In genomic region chr17:3722716-3723115, GRCh38 we compare ENCODE assay signal across 8 cellular contexts. TPM values are rescaled to one million over a fixed set of nuclear protein-coding genes. Genes with fewer than 3 reads are reported as not detected.
DNase-seq lines count a peak whose midpoint lies in the region; ATAC-seq, FAIRE-seq and TF ChIP-seq lines count a peak whose summit lies in the region.

No MANE protein-coding gene starts in this region.

- TF ChIP-seq CTCF in DOHH2 (IDR thresholded peaks at IDR 0.05; ENCODE audit: low read depth, low read length, poor library complexity, severe bottlenecking) = no peak
- no peak for TF ChIP-seq CTCF in Peyer's patch (IDR thresholded peaks at IDR 0.05)
- TF ChIP-seq CTCF in parathyroid adenoma (IDR thresholded peaks at IDR 0.05) = no peak

- H3K9ac ChIP-seq in parathyroid adenoma = no peak overlapping the region

- FAIRE-seq in H54 (lab: Jason Lieb, UNC) = no peak

- H3K4me2 ChIP-seq in DOHH2 (ENCODE audit: low read length) (peak overlapping the region; percentile 93), parathyroid adenoma (ENCODE audit: low read length) (peak overlapping the region; percentile 84)

- H3K79me2 ChIP-seq in DOHH2 (ENCODE audit: control insufficient read depth, low read length) = peaks cover 73% of the 10 kb centered on the region
- peaks cover 10% of the 10 kb centered on the region for H3K79me2 ChIP-seq in parathyroid adenoma

- 25 to 29% methylated on average over 6 of the region's 6 CpGs for WGBS in esophagus, 2 donors

- peaks cover 79% of the 10 kb centered on the region for H3K36me3 ChIP-seq in DOHH2 (ENCODE audit: control insufficient read depth, low read length)
- peaks cover 0 to 13% (median 0%) of the 10 kb centered on the region in 3 donors for H3K36me3 ChIP-seq in Peyer's patch
- no peaks in the 10 kb centered on the region for H3K36me3 ChIP-seq in esophagus (ENCODE audit: control insufficient read depth in 2 of 2, insufficient read depth in 2 of 2, low read length in 1 of 2)
- no peaks in the 10 kb centered on the region for H3K36me3 ChIP-seq in parathyroid adenoma (ENCODE audit: control insufficient read depth, insufficient read depth, low read length)

- H3K4me1 ChIP-seq in DOHH2 (ENCODE audit: control insufficient read depth, low read length) = peaks cover 62% of the 10 kb centered on the region
- H3K4me1 ChIP-seq in Peyer's patch = peaks cover 0 to 34% (median 17%) of the 10 kb centered on the region in 4 donors
- peaks cover 0 to 7% of the 10 kb centered on the region in 2 donors for H3K4me1 ChIP-seq in esophagus (ENCODE audit: control insufficient read depth in 2 of 2, insufficient read depth in 2 of 2, low read length in 1 of 2)
- peaks cover 8% of the 10 kb centered on the region for H3K4me1 ChIP-seq in parathyroid adenoma

- H4K20me1 ChIP-seq in DOHH2 (ENCODE audit: control insufficient read depth, insufficient read depth, low read depth, low read length) = peaks cover 23% of the 10 kb centered on the region

- no peak for ATAC-seq in GM19455 (IDR thresholded peaks at IDR 0.05; ENCODE audit: unreplicated experiment)

- H3K27me3 ChIP-seq in DOHH2 (ENCODE audit: control insufficient read depth, low read length) (no peaks in the 10 kb centered on the region), Peyer's patch (no peaks in the 10 kb centered on the region), esophagus (ENCODE audit: control insufficient read depth in 1 of 2, insufficient read depth in 2 of 2, low read length in 2 of 2) (no peaks in the 10 kb centered on the region), parathyroid adenoma (ENCODE audit: control insufficient read depth, insufficient read depth, low read length) (no peaks in the 10 kb centered on the region)

- H3F3A ChIP-seq in DOHH2 (ENCODE audit: control insufficient read depth, insufficient read depth) = 0 out of 2 replicates have a peak, but pooled peaks cover 2% of the 10 kb centered on the region

- H2AFZ ChIP-seq in parathyroid adenoma = peak overlapping the region; percentile 99

- DNase-seq in Peyer's patch (no peak), H54 (ENCODE audit: insufficient read length, low spot score) (no peak), NCI-H1092 treated with DMSO at 0.1 percent for 48 hours (lab: John Stamatoyannopoulos, UW) (no peak), HT-29 (ENCODE audit: low spot score) (no peak)

- TF ChIP-seq POLR2A in Peyer's patch (IDR thresholded peaks at IDR 0.05) (no peak), H54 (IDR thresholded peaks at IDR 0.05; ENCODE audit: low read depth, low read length) (no peak)

- H3K9me2 ChIP-seq in DOHH2 (replicated peaks; ENCODE audit: control insufficient read depth, low read length) = no peaks in the 10 kb centered on the region

- peak overlapping the region; percentile 80 for H3K4me3 ChIP-seq in DOHH2 (ENCODE audit: low read length)
- peak overlapping the region; percentile 83 to 99 (median 84) for H3K4me3 ChIP-seq in Peyer's patch
- peak overlapping the region; percentile 85 for H3K4me3 ChIP-seq in esophagus (ENCODE audit: low read depth in 1 of 2, low read length in 2 of 2)
- peak overlapping the region; percentile 87 for H3K4me3 ChIP-seq in parathyroid adenoma (ENCODE audit: low read depth, low read length)

- H3K9me3 ChIP-seq in DOHH2 (ENCODE audit: control insufficient read depth, insufficient read depth, low read length) (no peaks in the 10 kb centered on the region), Peyer's patch (no peaks in the 10 kb centered on the region), esophagus (ENCODE audit: control insufficient read depth in 2 of 2, insufficient read depth in 1 of 2, low read depth in 1 of 2, low read length in 1 of 2) (no peaks in the 10 kb centered on the region), parathyroid adenoma (ENCODE audit: control insufficient read depth, low read length) (no peaks in the 10 kb centered on the region)

- peak overlapping the region; percentile 54; the same call in 1 of the 2 replicates for H3K27ac ChIP-seq in DOHH2 (ENCODE audit: low read depth, low read length)
- H3K27ac ChIP-seq in Peyer's patch = peak overlapping the region; percentile 83 to 93 (median 88)
- peak overlapping the region in 1 of 2 donors; percentile 40 for H3K27ac ChIP-seq in esophagus (ENCODE audit: low read depth in 2 of 2, low read length in 1 of 2)
- H3K27ac ChIP-seq in parathyroid adenoma = no peak overlapping the region

RNA-seq across cellular contexts. Expression of gene HASPIN, which starts 1.0 kb away (rescaled TPM):
- total RNA-seq in Peyer's patch = 1 to 10 TPM in 1 of 4 donors, not detected in 3; 1.2 TPM
- polyA plus RNA-seq in esophagus = 1 to 10 TPM in 1 of 2 donors, under 1 TPM in 1; 0.41 to 1.3 TPM
- 13.1 and 17.1 TPM in 2 replicates for total RNA-seq in HT-29 (2014; rRNA removed; shearing (Covaris generic))

RNA-seq across cellular contexts. Expression of gene P2RX5, which starts 26.8 kb away (rescaled TPM):
- 100 to 1,000 TPM in 1 of 4 donors, 1 to 10 TPM in 3; 1.2 to 103 (median 5.7) TPM for total RNA-seq in Peyer's patch
- polyA plus RNA-seq in esophagus = 1 to 10 TPM in 1 of 2 donors, under 1 TPM in 1; 0.36 to 1.8 TPM
- total RNA-seq in HT-29 (2014; rRNA removed; shearing (Covaris generic)) = 0.23 TPM in 1 of 2 replicates, not detected in the other

RNA-seq across cellular contexts. Expression of gene EMC6, which starts 54.1 kb away (rescaled TPM):
- 10 to 100 TPM; 12.6 to 28.1 (median 21.0) TPM for total RNA-seq in Peyer's patch
- 10 to 100 TPM; 50.6 to 73.3 TPM for polyA plus RNA-seq in esophagus
- total RNA-seq in HT-29 (2014; rRNA removed; shearing (Covaris generic)) = 35.5 and 54.7 TPM in 2 replicates

RNA-seq across cellular contexts. Expression of gene TAX1BP3, which starts 54.3 kb away (rescaled TPM):
- 100 to 1,000 TPM; 113 to 386 (median 239) TPM for total RNA-seq in Peyer's patch
- 100 to 1,000 TPM; 158 to 248 TPM for polyA plus RNA-seq in esophagus
- total RNA-seq in HT-29 (2014; rRNA removed; shearing (Covaris generic)) = 121 and 128 TPM in 2 replicates
